In genomic region chr10:133202778-133203651, GRCh38 we compare ENCODE assay signal across 2 cellular contexts.
TF ChIP-seq lines count a peak whose summit lies in the region.

No MANE protein-coding gene starts in this region.

TF ChIP-seq in HEK293, 187 proteins besides CTCF, POLR2A, EP300 and RAD21:
- peak; percentile 62 for TF ChIP-seq ZIC2 (tag by site-specific recombination; IDR thresholded peaks at IDR 0.05)
- no peak for TF ChIP-seq ZNF580 (tag by site-specific recombination; IDR thresholded peaks at IDR 0.05)
TF ChIP-seq in HEK293: peak in this region for 1.

TF ChIP-seq in K562, 482 proteins besides CTCF, POLR2A, EP300 and RAD21:
- TF ChIP-seq ZNF263 (CRISPR knock-in tag; IDR thresholded peaks at IDR 0.05; ENCODE audit: borderline replicate concordance) (peak; percentile 89), TAF1 (IDR thresholded peaks at IDR 0.05; ENCODE audit: control insufficient read depth, extremely low read depth, insufficient read depth, low read length, severe bottlenecking) (no peak)
